17 cellular contexts compared by ENCODE assay signal in genomic region chr10:63480237-63480636, GRCh38.
"Had no signal": no experiment of that assay in that cellular context is flagged by ENCODE, and none has a peak within 500 bp of the region (broad histone marks: within the 10 kb centered on the region; RNA-seq: fewer than 3 reads in every experiment).

No MANE protein-coding gene starts in this region.

- H3K9me3 ChIP-seq: ovary, testis, tibial nerve had no signal

- H3K36me3 ChIP-seq: neural progenitor cell, ovary, tibial nerve had no signal

- H3K9ac ChIP-seq: neural progenitor cell had no signal

- H3K4me2 ChIP-seq: neural progenitor cell had no signal

- H3K27ac ChIP-seq: foreskin keratinocyte, neural progenitor cell, ovary, testis, tibial nerve had no signal

- H3K27me3 ChIP-seq: foreskin keratinocyte, neural progenitor cell, ovary, testis, tibial nerve had no signal

- H2AFZ ChIP-seq: neural progenitor cell had no signal

- H3K4me3 ChIP-seq: neural progenitor cell, ovary, testis, tibial nerve had no signal

- ATAC-seq: foreskin keratinocyte; left cardiac atrium; natural killer cell treated with Interleukin-12 subunit alpha and Interleukin-12 subunit beta and Interleukin-15 and Interleukin-18, amount 100 ng/mL, for 72 hours; right cardiac atrium; stimulated activated memory B cell treated with anti-CD40 and anti-IgM and Interleukin-4, amounts not matched to agents 10 μg/mL and 1 μg/mL and 100 μg/mL, for 72 hours; stimulated activated naive CD8-positive, alpha-beta T cell treated with anti-CD3 and anti-CD28 coated beads, Interleukin-15, amount 100 ng/mL, for 72 hours had no signal

- DNase-seq: cerebellar nuclear complex; effector CD4-positive, alpha-beta T cell; endodermal cell; erythroblast; foreskin keratinocyte; kidney; left cardiac atrium; nucleus accumbens; ovary; right cardiac atrium; stimulated activated CD4-positive, alpha-beta T cell treated with anti-CD3 and anti-CD28 coated beads, Interleukin-4, amount 100 ng/mL, for 24 hours; stimulated activated naive CD8-positive, alpha-beta T cell treated with anti-CD3 and anti-CD28 coated beads, Interleukin-15, amount 100 ng/mL, for 72 hours; testis had no signal
